13 cellular contexts compared by ENCODE assay signal in the genomic region with DNA sequence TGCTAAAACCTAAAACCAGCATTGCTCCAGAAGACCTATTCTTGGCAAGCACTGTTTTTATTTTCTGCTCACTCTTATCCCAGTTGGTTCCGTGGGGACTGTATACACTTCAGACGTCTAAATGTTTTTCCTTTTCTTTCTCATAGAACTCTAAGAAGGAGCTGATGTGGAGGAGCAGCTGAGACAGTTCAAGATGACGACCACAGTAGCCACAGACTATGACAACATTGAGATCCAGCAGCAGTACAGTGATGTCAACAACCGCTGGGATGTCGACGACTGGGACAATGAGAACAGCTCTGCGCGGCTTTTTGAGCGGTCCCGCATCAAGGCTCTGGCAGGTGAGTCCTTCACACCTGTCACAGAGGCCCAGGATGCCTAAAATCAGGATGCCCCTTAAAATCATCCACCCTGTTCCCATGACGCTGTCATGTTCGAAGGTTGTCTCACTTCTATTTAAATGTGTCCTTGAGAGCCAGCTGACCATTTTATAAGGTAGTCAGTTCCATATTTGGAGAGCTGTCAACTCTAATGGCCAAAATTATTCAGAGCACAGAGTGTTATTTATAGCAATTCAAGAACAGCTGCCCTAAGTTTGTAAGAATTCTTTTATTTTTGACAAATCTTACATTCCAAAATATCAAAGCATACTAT.
DNase-seq lines count a peak whose midpoint lies in the region; ATAC-seq, FAIRE-seq and TF ChIP-seq lines count a peak whose summit lies in the region.
"Had no signal": no experiment of that assay in that cellular context is flagged by ENCODE, and none has a peak within 500 bp of the region (broad histone marks: within the 10 kb centered on the region; RNA-seq: fewer than 3 reads in every experiment).

No MANE protein-coding gene starts in this region.

- no peak for TF ChIP-seq CTCF in ascending aorta (IDR thresholded peaks at IDR 0.05)
- no peak for TF ChIP-seq CTCF in gastroesophageal sphincter (IDR thresholded peaks at IDR 0.05)
- no peak for TF ChIP-seq CTCF in kidney (IDR thresholded peaks at IDR 0.05; ENCODE audit: borderline replicate concordance, extremely low read depth, insufficient read depth)
- no peak for TF ChIP-seq CTCF in tibial artery (IDR thresholded peaks at IDR 0.05)

- intact Hi-C loops in ascending aorta (cut with DNase I) (no loop called here), kidney (cut with DNase I) (loop anchor here (10.0 kb wide), 1 partner anchor 178 kb away; no protein-coding TSS in a partner anchor), tibial artery (cut with DNase I; ENCODE audit: low total_unique reads) (loop anchor here (10.0 kb wide), 1 partner anchor 178 kb away; no protein-coding TSS in a partner anchor)

- H3K27ac ChIP-seq in ascending aorta (peak overlapping the region; percentile 36 to 42), gastroesophageal sphincter (peak overlapping the region in 3 of 4 donors; percentile 8 to 41 (median 29)), kidney (ENCODE audit: low read depth in 2 of 2, low read length in 2 of 2) (peak overlapping the region; percentile 23 to 36), tibial artery (peak overlapping the region; percentile 38)

- TF ChIP-seq EP300 in gastroesophageal sphincter (IDR thresholded peaks at IDR 0.05): no peak

- H3K27me3 ChIP-seq in ascending aorta (no peaks in the 10 kb centered on the region), gastroesophageal sphincter (no peaks in the 10 kb centered on the region), tibial artery (no peaks in the 10 kb centered on the region)

- H3K4me3 ChIP-seq in ascending aorta (no peak overlapping the region), gastroesophageal sphincter (no peak overlapping the region), kidney (ENCODE audit: low read length in 2 of 2) (no peak overlapping the region), tibial artery (no peak overlapping the region)

- H3K36me3 ChIP-seq in ascending aorta (peaks cover 6 to 15% of the 10 kb centered on the region in 2 donors), gastroesophageal sphincter (peaks cover 0 to 53% of the 10 kb centered on the region in 2 donors), kidney (ENCODE audit: control insufficient read depth in 1 of 2, insufficient read depth in 2 of 2, low read length in 2 of 2) (peaks cover 5 to 17% of the 10 kb centered on the region in 2 donors), tibial artery (peaks cover 11 to 30% (median 30%) of the 10 kb centered on the region in 3 donors)

- ATAC-seq in gastroesophageal sphincter (no peak), GM21717 (IDR thresholded peaks at IDR 0.05; ENCODE audit: unreplicated experiment) (no peak)
- ATAC-seq: CD8-positive, alpha-beta T cell had no signal

- no peak for TF ChIP-seq POLR2A in gastroesophageal sphincter (IDR thresholded peaks at IDR 0.05)

- peaks cover 4 to 27% of the 10 kb centered on the region in 2 donors for H3K4me1 ChIP-seq in ascending aorta
- peaks cover 0 to 84% (median 3%) of the 10 kb centered on the region in 3 donors for H3K4me1 ChIP-seq in gastroesophageal sphincter
- peaks cover 33 to 35% of the 10 kb centered on the region in 2 donors for H3K4me1 ChIP-seq in kidney (ENCODE audit: control insufficient read depth in 1 of 2, insufficient read depth in 1 of 2, low read depth in 1 of 2, low read length in 2 of 2)
- H3K4me1 ChIP-seq in tibial artery: peaks cover 0 to 36% (median 17%) of the 10 kb centered on the region in 4 donors

- FAIRE-seq in kidney (lab: Jason Lieb, UNC): no peak

- 75 to 78% methylated on average over 4 to 11 of the region's 12 CpGs for WGBS in gastroesophageal sphincter (ENCODE audit: low coverage in 1 of 2), 2 donors

- H3K9me3 ChIP-seq in ascending aorta (no peaks in the 10 kb centered on the region), gastroesophageal sphincter (no peaks in the 10 kb centered on the region), kidney (ENCODE audit: control insufficient read depth in 1 of 2, low read length in 2 of 2) (no peaks in the 10 kb centered on the region), tibial artery (no peaks in the 10 kb centered on the region)
- H3K9me3 ChIP-seq: SK-N-SH had no signal

- DNase-seq in ascending aorta (ENCODE audit: low spot score in 2 of 2) (no peak), kidney (no peak), tibial artery (no peak), dermis blood vessel endothelial cell (no peak), DMS 273 (lab: John Stamatoyannopoulos, UW; ENCODE audit: unreplicated experiment) (no peak)
- DNase-seq: CD8-positive, alpha-beta T cell; DMS 273 treated with DMSO at 0.1 percent for 48 hours; H9; NCI-H1105; NCI-H187; SK-N-SH had no signal

- H3K9ac ChIP-seq in kidney (ENCODE audit: low read length in 2 of 2): no peak overlapping the region
- H3K9ac ChIP-seq: SK-N-SH had no signal
